ENCODE assay signal across 10 cellular contexts in genomic region chr10:123150986-123151738, GRCh38. TPM values are rescaled to one million over a fixed set of nuclear protein-coding genes. Genes with fewer than 3 reads are reported as not detected.
DNase-seq lines count a peak whose midpoint lies in the region; ATAC-seq and TF ChIP-seq lines count a peak whose summit lies in the region.
"Had no signal": no experiment of that assay in that cellular context is flagged by ENCODE, and none has a peak within 500 bp of the region (broad histone marks: within the 10 kb centered on the region; RNA-seq: fewer than 3 reads in every experiment).

No MANE protein-coding gene starts in this region.

- DNase-seq in Panc1 (ENCODE audit: low read depth, low spot score), result no peak
- no peak for DNase-seq in effector memory CD8-positive, alpha-beta T cell
- DNase-seq in retina, result peak; percentile 84
- DNase-seq in NCI-H2196 (lab: John Stamatoyannopoulos, UW; ENCODE audit: unreplicated experiment), result no peak
- DNase-seq in NCI-H1694 treated with DMSO at 0.1 percent for 48 hours (lab: John Stamatoyannopoulos, UW), result no peak
- DNase-seq in SKM-1 treated with dmso at 0.1 percent for 144 hours (lab: John Stamatoyannopoulos, UW; ENCODE audit: unreplicated experiment), result no peak
- DNase-seq: SJCRH30 had no signal

- peaks cover 19% of the 10 kb centered on the region for H3K36me3 Mint-ChIP-seq in effector memory CD8-positive, alpha-beta T cell (ENCODE audit: insufficient read depth)

- H3K27me3 ChIP-seq in Panc1 (ENCODE audit: control insufficient read depth, insufficient read depth, low read length), result no peaks in the 10 kb centered on the region
- H3K27me3 ChIP-seq: SJCRH30 had no signal

- CTCF ChIA-PET in Panc1 (lab: Charles Lee), result interaction anchor here (0.6 kb wide), 1 partner anchor 14 kb away, joined by 4 read pairs; no protein-coding TSS in a partner anchor

- H3K9me3 ChIP-seq in Panc1 (ENCODE audit: control insufficient read depth, insufficient read depth, low read depth, low read length), result no peaks in the 10 kb centered on the region
- H3K9me3 ChIP-seq: SJCRH30 had no signal

- H3K36me3 ChIP-seq in Panc1 (ENCODE audit: control insufficient read depth, insufficient read depth, low read length), result peaks cover 11% of the 10 kb centered on the region

- TF ChIP-seq CTCF in Panc1 (IDR thresholded peaks at IDR 0.05), result no peak

- H3K27ac ChIP-seq in Panc1 (ENCODE audit: low read length), result peak overlapping the region; percentile 81
- H3K27ac ChIP-seq: SJCRH30 had no signal

- no peaks in the 10 kb centered on the region for H3K9me3 Mint-ChIP-seq in effector memory CD8-positive, alpha-beta T cell

- in situ Hi-C loops in Panc1 (cut with HindIII; ENCODE audit: low pct_unique_long_range_greater_than_20kb, low sequenced_read_pairs), result no loop called here

- peaks cover 26 to 35% of the 10 kb centered on the region in 2 donors for H3K4me1 Mint-ChIP-seq in effector memory CD8-positive, alpha-beta T cell (ENCODE audit: low read depth in 2 of 2)

- H3K4me3 Mint-ChIP-seq in effector memory CD8-positive, alpha-beta T cell, result peak overlapping the region; percentile 68 to 71

- H3K27ac Mint-ChIP-seq in effector memory CD8-positive, alpha-beta T cell, result no peak overlapping the region

- H3K27me3 Mint-ChIP-seq in effector memory CD8-positive, alpha-beta T cell, result peaks cover 23 to 49% of the 10 kb centered on the region in 2 donors

- intact Hi-C loops in Panc1 (cut with micrococcal nuclease; ENCODE audit: unreplicated experiment), result no loop called here

- ATAC-seq in Panc1 (no peak), GM21526 (IDR thresholded peaks at IDR 0.05; ENCODE audit: low FRiP score, unreplicated experiment) (no peak)
- no peak for ATAC-seq in effector memory CD8-positive, alpha-beta T cell (replicated peaks)

- peak overlapping the region; percentile 0; the same call in 1 of the 2 replicates for H3K4me3 ChIP-seq in GM08714 (ENCODE audit: low read length)
- peak overlapping the region; percentile 33 to 50 for H3K4me3 ChIP-seq in Panc1 (ENCODE audit: low read depth in 2 of 2, low read length in 2 of 2)
- H3K4me3 ChIP-seq: SJCRH30 had no signal

- peaks cover 39% of the 10 kb centered on the region for H3K4me1 ChIP-seq in Panc1 (ENCODE audit: control insufficient read depth, insufficient read depth, low read length)
- H3K4me1 ChIP-seq: SJCRH30 had no signal

- BruUV-seq in Panc1 (replicated peaks; lab: Mats Ljungman, UMichigan), result no TSS peak

- POLR2A ChIA-PET in Panc1 (lab: Charles Lee), result no interaction called here

RNA-seq across cellular contexts. Expression of gene BUB3, which starts 3.0 kb away (rescaled TPM):
- total RNA-seq in Panc1 (2021; ENCODE audit: unreplicated experiment), result 237 TPM
- 189 TPM for polyA plus RNA-seq in Panc1 (2012; ENCODE audit: insufficient read length)

RNA-seq across cellular contexts. Expression of gene HMX2, which starts 3.2 kb away (rescaled TPM):
- 2.7 TPM for total RNA-seq in Panc1 (2021; ENCODE audit: unreplicated experiment)
- polyA plus RNA-seq in Panc1 (2012; ENCODE audit: insufficient read length), result 4.1 TPM
- total RNA-seq: SJCRH30 had no signal

RNA-seq across cellular contexts. Expression of gene HMX3, which starts 15.4 kb away (rescaled TPM):
- total RNA-seq in Panc1 (2021; ENCODE audit: unreplicated experiment), result 15.2 TPM
- polyA plus RNA-seq in Panc1 (2012; ENCODE audit: insufficient read length), result 11.9 TPM
- polyA plus RNA-seq: esophagus had no signal
